36 cellular contexts compared by ENCODE assay signal in genomic region chr18:22221350-22221749, GRCh38. TPM values are rescaled to one million over a fixed set of nuclear protein-coding genes. Genes with fewer than 3 reads are reported as not detected.
DNase-seq lines count a peak whose midpoint lies in the region; ATAC-seq and TF ChIP-seq lines count a peak whose summit lies in the region.
"Had no signal": no experiment of that assay in that cellular context is flagged by ENCODE, and none has a peak within 500 bp of the region (broad histone marks: within the 10 kb centered on the region; RNA-seq: fewer than 3 reads in every experiment).

No MANE protein-coding gene starts in this region.

- peak overlapping the region; percentile 17 for H3K4me2 ChIP-seq in Loucy (ENCODE audit: low read depth, low read length, poor library complexity, severe bottlenecking)
- H3K4me2 ChIP-seq: A549, PC-9 had no signal

- peak; percentile 56 for ATAC-seq in CD8-positive, alpha-beta T cell
- ATAC-seq: A549; activated naive CD4-positive, alpha-beta T cell treated with anti-CD3 and anti-CD28 coated beads, Interleukin-2, amount 50 U/mL, for 72 hours; left lung; Right ventricle myocardium inferior had no signal

- intact Hi-C loops in CD8-positive, alpha-beta T cell (cut with DNase I, micrococcal nuclease), result no loop called here

- H2AFZ ChIP-seq in Loucy (ENCODE audit: low read length), result no peak overlapping the region
- H2AFZ ChIP-seq: PC-9 had no signal

- H3K4me3 ChIP-seq in CD8-positive, alpha-beta T cell (ENCODE audit: low read depth, low read length), result no peak overlapping the region
- H3K4me3 ChIP-seq in Loucy (ENCODE audit: low read length, poor library complexity, severe bottlenecking), result no peak overlapping the region
- H3K4me3 ChIP-seq: A549, left lung, PC-9, right atrium auricular region, testis had no signal

- H3K4me3 Mint-ChIP-seq in CD8-positive, alpha-beta T cell, result no peak overlapping the region
- H3K4me3 Mint-ChIP-seq in HFFc6, result no peak overlapping the region
- H3K4me3 Mint-ChIP-seq: activated B cell treated with CpG ODN at 0.5 μM for 24 hours; activated CD4-positive, alpha-beta T cell treated with anti-CD3 and anti-CD28 coated beads, Interleukin-2, amount 10 ng/mL, durations not matched to agents 7 days and 5 days; CD4-positive, alpha-beta T cell; H9; memory B cell; stimulated activated naive CD8-positive, alpha-beta T cell treated with anti-CD3 and anti-CD28 coated beads, Interleukin-15, Interleukin-2, amounts not matched to agents 100 ng/mL and 50 ng/mL, for 24 hours had no signal

- DNase-seq in CD8-positive, alpha-beta T cell, result no peak
- peak; percentile 23 for DNase-seq in SK-MEL-5 (ENCODE audit: low read depth, low spot score)
- DNase-seq in foreskin melanocyte, result peak; percentile 66
- no peak for DNase-seq in germinal center (ENCODE audit: low spot score)
- DNase-seq in NAMALWA (ENCODE audit: low spot score), result no peak
- no peak for DNase-seq in HFFc6
- DNase-seq in stimulated activated naive CD4-positive, alpha-beta T cell treated with Interleukin-2 at 50 U/mL for 16 hours (lab: John Stamatoyannopoulos, UW), result no peak
- DNase-seq: activated B cell treated with CpG ODN at 0.5 μM for 24 hours; activated CD4-positive, alpha-beta T cell treated with anti-CD3 and anti-CD28 coated beads, Interleukin-2, amount 10 ng/mL, durations not matched to agents 7 days and 5 days; CD4-positive, alpha-beta T cell; cortex of kidney; DMS53; effector memory CD4-positive, alpha-beta T cell; glutamatergic neuron; H9; left lung; NCI-H1092; NCI-H1694 treated with DMSO at 0.1 percent for 48 hours; NCI-H446; NCI-H82; PC-9; posterior cingulate gyrus; small intestine; SW 1271; T1000; testis had no signal

- no peak overlapping the region for H3K27ac ChIP-seq in CD8-positive, alpha-beta T cell (ENCODE audit: low read depth, low read length)
- H3K27ac ChIP-seq: A549, HL-60, left lung, neutrophil, PC-9, right atrium auricular region, testis had no signal

- H3K27me3 Mint-ChIP-seq in CD8-positive, alpha-beta T cell (ENCODE audit: low read depth), result no peaks in the 10 kb centered on the region
- peaks cover 19% of the 10 kb centered on the region for H3K27me3 Mint-ChIP-seq in HFFc6 (ENCODE audit: insufficient read depth)
- H3K27me3 Mint-ChIP-seq: activated CD4-positive, alpha-beta T cell treated with anti-CD3 and anti-CD28 coated beads, Interleukin-2, amount 10 ng/mL, durations not matched to agents 7 days and 5 days; memory B cell; stimulated activated naive CD8-positive, alpha-beta T cell treated with anti-CD3 and anti-CD28 coated beads, Interleukin-15, Interleukin-2, amounts not matched to agents 100 ng/mL and 50 ng/mL, for 24 hours had no signal

- H3K9ac ChIP-seq in Loucy (ENCODE audit: low read depth, low read length, poor library complexity, severe bottlenecking), result no peak overlapping the region

- POLR2A ChIA-PET in CD8-positive, alpha-beta T cell (lab: Charles Lee), result no interaction called here

- peaks cover 22% of the 10 kb centered on the region for H3K4me1 Mint-ChIP-seq in CD8-positive, alpha-beta T cell (ENCODE audit: low read depth)
- H3K4me1 Mint-ChIP-seq in HFFc6 (ENCODE audit: low read depth), result peaks cover 14% of the 10 kb centered on the region
- H3K4me1 Mint-ChIP-seq: activated B cell treated with CpG ODN at 0.5 μM for 24 hours, memory B cell had no signal

- H3K79me2 ChIP-seq in Loucy (ENCODE audit: insufficient read depth, low read length), result no peaks in the 10 kb centered on the region

- no peaks in the 10 kb centered on the region for H3K9me3 ChIP-seq in CD8-positive, alpha-beta T cell (ENCODE audit: low read length)
- H3K9me3 ChIP-seq in Loucy (ENCODE audit: insufficient read depth, low read depth, low read length), result no peaks in the 10 kb centered on the region
- H3K9me3 ChIP-seq: A549, left lung, neutrophil, right atrium auricular region, testis had no signal

- no peaks in the 10 kb centered on the region for H3K9me3 Mint-ChIP-seq in CD8-positive, alpha-beta T cell
- no peaks in the 10 kb centered on the region for H3K9me3 Mint-ChIP-seq in HFFc6
- H3K9me3 Mint-ChIP-seq: activated B cell treated with CpG ODN at 0.5 μM for 24 hours; activated CD4-positive, alpha-beta T cell treated with anti-CD3 and anti-CD28 coated beads, Interleukin-2, amount 10 ng/mL, durations not matched to agents 7 days and 5 days; activated naive CD4-positive, alpha-beta T cell treated with anti-CD3 and anti-CD28 coated beads, Interleukin-2, amount 50 U/mL, for 72 hours; CD4-positive, alpha-beta T cell had no signal

- in situ Hi-C loops in SK-MEL-5 (cut with HindIII; ENCODE audit: low pct_unique_long_range_greater_than_20kb, low sequenced_read_pairs), result no loop called here

- no peaks in the 10 kb centered on the region for H3F3A ChIP-seq in Loucy (ENCODE audit: low read depth)

- H3K27me3 ChIP-seq in CD8-positive, alpha-beta T cell (ENCODE audit: insufficient read depth, low read length), result no peaks in the 10 kb centered on the region
- H3K27me3 ChIP-seq in Loucy (ENCODE audit: insufficient read depth, low read length, poor library complexity, severe bottlenecking), result no peaks in the 10 kb centered on the region
- H3K27me3 ChIP-seq: left lung, right atrium auricular region, testis had no signal

- peaks cover 11% of the 10 kb centered on the region for H3K4me1 ChIP-seq in CD8-positive, alpha-beta T cell (ENCODE audit: insufficient read depth, low read length)
- H3K4me1 ChIP-seq in Loucy (ENCODE audit: insufficient read depth, low read length, poor library complexity, severe bottlenecking), result peaks cover 5% of the 10 kb centered on the region
- H3K4me1 ChIP-seq: left lung, testis had no signal

- no peak for TF ChIP-seq CTCF in CD8-positive, alpha-beta T cell (IDR thresholded peaks at IDR 0.05)
- TF ChIP-seq CTCF in Loucy (conservative IDR thresholded peaks at IDR 0.05; ENCODE audit: low read length) (no peak), HFFc6 (IDR thresholded peaks at IDR 0.05) (no peak)

- CTCF ChIA-PET in CD8-positive, alpha-beta T cell (lab: Charles Lee), result no interaction called here

- H3K9me2 ChIP-seq in Loucy (replicated peaks; ENCODE audit: low read depth, low read length), result no peaks in the 10 kb centered on the region

- no peaks in the 10 kb centered on the region for H4K20me1 ChIP-seq in Loucy (ENCODE audit: insufficient read depth, low read length, poor library complexity, severe bottlenecking)

- H3K27ac Mint-ChIP-seq in CD8-positive, alpha-beta T cell, result no peak overlapping the region
- H3K27ac Mint-ChIP-seq in HFFc6, result no peak overlapping the region
- H3K27ac Mint-ChIP-seq: activated B cell treated with CpG ODN at 0.5 μM for 24 hours; activated CD4-positive, alpha-beta T cell treated with anti-CD3 and anti-CD28 coated beads, Interleukin-2, amount 10 ng/mL, durations not matched to agents 7 days and 5 days; activated naive CD4-positive, alpha-beta T cell treated with anti-CD3 and anti-CD28 coated beads, Interleukin-2, amount 50 U/mL, for 72 hours; CD4-positive, alpha-beta T cell; H9; memory B cell; stimulated activated naive CD8-positive, alpha-beta T cell treated with anti-CD3 and anti-CD28 coated beads, Interleukin-15, Interleukin-2, amounts not matched to agents 100 ng/mL and 50 ng/mL, for 24 hours had no signal

- H3K36me3 Mint-ChIP-seq in CD8-positive, alpha-beta T cell, result no peaks in the 10 kb centered on the region
- H3K36me3 Mint-ChIP-seq in HFFc6 (ENCODE audit: low read depth), result no peaks in the 10 kb centered on the region
- H3K36me3 Mint-ChIP-seq: activated naive CD4-positive, alpha-beta T cell treated with anti-CD3 and anti-CD28 coated beads, Interleukin-2, amount 50 U/mL, for 72 hours; memory B cell had no signal

- no peaks in the 10 kb centered on the region for H3K36me3 ChIP-seq in CD8-positive, alpha-beta T cell (ENCODE audit: insufficient read depth, low read length)
- H3K36me3 ChIP-seq in Loucy (ENCODE audit: insufficient read depth, low read length), result no peaks in the 10 kb centered on the region
- H3K36me3 ChIP-seq: left lung, neutrophil, right atrium auricular region had no signal

RNA-seq across cellular contexts. Expression of gene GATA6, which starts 52.0 kb away (rescaled TPM):
- total RNA-seq in CD8-positive, alpha-beta T cell, result 1 to 10 TPM; 4.0 to 4.3 TPM
- total RNA-seq in SK-MEL-5 (2014; rRNA removed; shearing (Covaris generic)), result 2.1 and 2.7 TPM in 2 replicates
- polyA plus RNA-seq in SK-MEL-5 (2015; cell fraction: cytosol; rRNA removed), result 3.8 and 4.7 TPM in 2 replicates
- polyA plus RNA-seq in SK-MEL-5 (2015; cell fraction: nucleus; rRNA removed), result 0.53 and 2.2 TPM in 2 replicates
- 1 to 10 TPM in 4 of 6 experiments, under 1 TPM in 2; 0.28 to 1.8 (median 1.5) TPM for total RNA-seq in HFFc6 (2021; fragmentation: NEBNext Ultra II Directional; extraction: Animal tissue kit (Norgen Biotek cat#: 25700))
- total RNA-seq: activated B cell treated with CpG ODN at 0.5 μM for 24 hours; activated CD4-positive, alpha-beta T cell treated with anti-CD3 and anti-CD28 coated beads, Interleukin-2, amount 10 ng/mL, durations not matched to agents 7 days and 5 days; activated CD8-positive, alpha-beta memory T cell treated with anti-CD3 and anti-CD28 coated beads for 36 hours; activated naive CD4-positive, alpha-beta T cell treated with anti-CD3 and anti-CD28 coated beads, Interleukin-2, amount 50 U/mL, for 72 hours; H9 had no signal

Comparison
In these comparisons a context has a peak if more than half of its experiments do, and no peak if none do; other contexts are left out.
1. DNase-seq: peak in SK-MEL-5 (single experiment) and foreskin melanocyte (single experiment); none in CD8-positive, alpha-beta T cell (0 of 7), germinal center (single experiment), NAMALWA (single experiment), HFFc6 (single experiment) and stimulated activated naive CD4-positive, alpha-beta T cell treated with Interleukin-2 at 50 U/mL for 16 hours (single experiment).